In genomic region chr9:106174331-106174730, GRCh38 we compare ENCODE assay signal across 14 cellular contexts.
A peak's percentile ranks its signal among the peaks of the same experiment; 100 is the strongest.
DNase-seq lines count a peak whose midpoint lies in the region; TF ChIP-seq lines count a peak whose summit lies in the region.
"Had no signal": no experiment of that assay in that cellular context is flagged by ENCODE, and none has a peak within 500 bp of the region (broad histone marks: within the 10 kb centered on the region; RNA-seq: fewer than 3 reads in every experiment).

No MANE protein-coding gene starts in this region.

- peaks cover 3% of the 10 kb centered on the region for H3K9me3 Mint-ChIP-seq in activated naive CD4-positive, alpha-beta T cell treated with anti-CD3 and anti-CD28 coated beads, Interleukin-2, amount 10 ng/mL, durations not matched to agents 7 days and 5 days

- POLR2A ChIA-PET in GM10248 (lab: Yijun Ruan, JAX), result no interaction called here

- DNase-seq in NCI-H345 (lab: John Stamatoyannopoulos, UW) (peak; percentile 6), NCI-H345 treated with DMSO at 0.1 percent for 48 hours (lab: John Stamatoyannopoulos, UW; ENCODE audit: unreplicated experiment) (no peak), epithelial cell of proximal tubule (ENCODE audit: low read depth) (peak; percentile 20), renal cortical epithelial cell (ENCODE audit: low read depth) (peak; percentile 53), GM10248 (ENCODE audit: extremely low spot score) (no peak), retina (no peak)
- DNase-seq in activated naive CD4-positive, alpha-beta T cell treated with anti-CD3 and anti-CD28 coated beads, Interleukin-2, amount 10 ng/mL, durations not matched to agents 7 days and 5 days, result no peak
- DNase-seq: 8988T; Calu3; CD4-positive, alpha-beta memory T cell; GM23248 had no signal

- no peaks in the 10 kb centered on the region for H3K27me3 Mint-ChIP-seq in activated naive CD4-positive, alpha-beta T cell treated with anti-CD3 and anti-CD28 coated beads, Interleukin-2, amount 10 ng/mL, durations not matched to agents 7 days and 5 days
- H3K27me3 Mint-ChIP-seq: CD4-positive, alpha-beta memory T cell had no signal

- H3K4me1 Mint-ChIP-seq in activated naive CD4-positive, alpha-beta T cell treated with anti-CD3 and anti-CD28 coated beads, Interleukin-2, amount 10 ng/mL, durations not matched to agents 7 days and 5 days, result no peaks in the 10 kb centered on the region
- H3K4me1 Mint-ChIP-seq: CD14-positive monocyte; CD4-positive, alpha-beta memory T cell had no signal

- no peaks in the 10 kb centered on the region for H3K36me3 Mint-ChIP-seq in activated naive CD4-positive, alpha-beta T cell treated with anti-CD3 and anti-CD28 coated beads, Interleukin-2, amount 10 ng/mL, durations not matched to agents 7 days and 5 days
- H3K36me3 Mint-ChIP-seq: CD14-positive monocyte; CD4-positive, alpha-beta memory T cell had no signal

- H3K27ac Mint-ChIP-seq in activated naive CD4-positive, alpha-beta T cell treated with anti-CD3 and anti-CD28 coated beads, Interleukin-2, amount 10 ng/mL, durations not matched to agents 7 days and 5 days, result no peak overlapping the region
- H3K27ac Mint-ChIP-seq: CD14-positive monocyte; CD4-positive, alpha-beta memory T cell had no signal

- CTCF ChIA-PET in GM10248 (lab: Yijun Ruan, JAX), result no interaction called here
- CTCF ChIA-PET in activated naive CD4-positive, alpha-beta T cell treated with anti-CD3 and anti-CD28 coated beads, Interleukin-2, amount 10 ng/mL, durations not matched to agents 7 days and 5 days (lab: Charles Lee), result no interaction called here

- no peak overlapping the region for H3K4me3 ChIP-seq in epithelial cell of proximal tubule (ENCODE audit: low read depth, low read length)
- H3K4me3 ChIP-seq: BLaER1, GM23248, HAP-1 had no signal

- no peak overlapping the region for H3K4me3 Mint-ChIP-seq in activated naive CD4-positive, alpha-beta T cell treated with anti-CD3 and anti-CD28 coated beads, Interleukin-2, amount 10 ng/mL, durations not matched to agents 7 days and 5 days
- H3K4me3 Mint-ChIP-seq: CD14-positive monocyte; CD4-positive, alpha-beta memory T cell had no signal

- TF ChIP-seq CTCF in epithelial cell of proximal tubule (conservative IDR thresholded peaks at IDR 0.05; ENCODE audit: low read depth, low read length) (no peak), GM10248 (IDR thresholded peaks at IDR 0.05; ENCODE audit: control extremely low read depth, extremely low read depth, low read depth, missing control alignments) (no peak)

Comparison
In these comparisons a context has a peak if more than half of its experiments do, and no peak if none do; other contexts are left out.
1. DNase-seq: peak in NCI-H345 (single experiment), epithelial cell of proximal tubule (single experiment) and renal cortical epithelial cell (single experiment); none in NCI-H345 treated with DMSO at 0.1 percent for 48 hours (single experiment), GM10248 (single experiment), retina (single experiment) and activated naive CD4-positive, alpha-beta T cell treated with anti-CD3 and anti-CD28 coated beads, Interleukin-2, amount 10 ng/mL, durations not matched to agents 7 days and 5 days (single experiment).